In genomic region chr7:34939175-34939574, GRCh38 we compare ENCODE assay signal across 1 cellular context.
TF ChIP-seq lines count a peak whose summit lies in the region.

No MANE protein-coding gene starts in this region.

TF ChIP-seq in HepG2, 621 proteins besides CTCF, POLR2A, EP300 and RAD21 (continued from another document and continues in another):
- TF ChIP-seq PAXIP1 (CRISPR knock-in tag; conservative IDR thresholded peaks at IDR 0.05): peak; percentile 59
- TF ChIP-seq STAT5B (CRISPR knock-in tag; IDR thresholded peaks at IDR 0.05): no peak
- peak; percentile 67; the same call in 1 of the 2 replicates for TF ChIP-seq MIER2 (CRISPR knock-in tag; IDR thresholded peaks at IDR 0.05)
- TF ChIP-seq ZNF335 (CRISPR knock-in tag; IDR thresholded peaks at IDR 0.05): 0 out of 2 replicates have a peak, but pooled peaks have one; percentile 33
- no peak for TF ChIP-seq ZBTB34 (CRISPR knock-in tag; IDR thresholded peaks at IDR 0.05)
- TF ChIP-seq KDM4B (CRISPR knock-in tag; IDR thresholded peaks at IDR 0.05): peak; percentile 81; the same call in 1 of the 2 replicates
- TF ChIP-seq CBFB (CRISPR knock-in tag; IDR thresholded peaks at IDR 0.05): 0 out of 2 replicates have a peak, but pooled peaks have one; percentile 43
- TF ChIP-seq FOXA1 (IDR thresholded peaks at IDR 0.05): no peak
- peak; percentile 72 for TF ChIP-seq FOXA1 (CRISPR knock-in tag; IDR thresholded peaks at IDR 0.05)
- peak; percentile 80 for TF ChIP-seq ZBTB21 (CRISPR knock-in tag; IDR thresholded peaks at IDR 0.05)
- peak; percentile 37; the same call in 1 of the 2 replicates for TF ChIP-seq ZBED4 (CRISPR knock-in tag; IDR thresholded peaks at IDR 0.05; ENCODE audit: borderline replicate concordance)
- TF ChIP-seq ZNF770 (CRISPR knock-in tag; IDR thresholded peaks at IDR 0.05): 0 out of 2 replicates have a peak, but pooled peaks have one; percentile 20
- TF ChIP-seq MLXIP (CRISPR knock-in tag; IDR thresholded peaks at IDR 0.05; ENCODE audit: borderline replicate concordance): no peak
- peak; percentile 97 for TF ChIP-seq FOSL2 (CRISPR knock-in tag; IDR thresholded peaks at IDR 0.05)
- peak; percentile 80 for TF ChIP-seq HOXA3 (CRISPR knock-in tag; IDR thresholded peaks at IDR 0.05)
- peak; percentile 30; the same call in 1 of the 2 replicates for TF ChIP-seq ZNF501 (CRISPR knock-in tag; IDR thresholded peaks at IDR 0.05)
- TF ChIP-seq MEF2D (CRISPR knock-in tag; IDR thresholded peaks at IDR 0.05): peak; percentile 60; the same call in 1 of the 2 replicates
- 0 out of 2 replicates have a peak, but pooled peaks have one; percentile 53 for TF ChIP-seq FOXC1 (CRISPR knock-in tag; IDR thresholded peaks at IDR 0.05; ENCODE audit: borderline replicate concordance)
- peak; percentile 37; the same call in 1 of the 2 replicates for TF ChIP-seq NR2C2 (CRISPR knock-in tag; IDR thresholded peaks at IDR 0.05; ENCODE audit: borderline replicate concordance)
- peak; percentile 76 for TF ChIP-seq ZNF331 (CRISPR knock-in tag; IDR thresholded peaks at IDR 0.05)
- TF ChIP-seq HDAC1 (CRISPR knock-in tag; IDR thresholded peaks at IDR 0.05): peak; percentile 51; the same call in 1 of the 2 replicates
- peak; percentile 68; the same call in 1 of the 2 replicates for TF ChIP-seq NCOA2 (CRISPR knock-in tag; IDR thresholded peaks at IDR 0.05)
- TF ChIP-seq RELA (CRISPR knock-in tag; IDR thresholded peaks at IDR 0.05): no peak
- TF ChIP-seq CREB1 (IDR thresholded peaks at IDR 0.05): 0 out of 2 replicates have a peak, but pooled peaks have one; percentile 31
- TF ChIP-seq CREB1 (CRISPR knock-in tag; IDR thresholded peaks at IDR 0.05): peak; percentile 59; the same call in 1 of the 2 replicates
- TF ChIP-seq KMT2B (CRISPR knock-in tag; IDR thresholded peaks at IDR 0.05): peak; percentile 61; the same call in 1 of the 2 replicates
- peak; percentile 46 for TF ChIP-seq ATF1 (CRISPR knock-in tag; IDR thresholded peaks at IDR 0.05)
- peak; percentile 61; the same call in 1 of the 2 replicates for TF ChIP-seq ZNF292 (CRISPR knock-in tag; IDR thresholded peaks at IDR 0.05; ENCODE audit: borderline replicate concordance, low read depth)
- peak; percentile 46; the same call in 1 of the 2 replicates for TF ChIP-seq HMGXB3 (CRISPR knock-in tag; IDR thresholded peaks at IDR 0.05; ENCODE audit: borderline replicate concordance)
- peak; percentile 61; the same call in 1 of the 2 replicates for TF ChIP-seq MIXL1 (CRISPR knock-in tag; IDR thresholded peaks at IDR 0.05)
- TF ChIP-seq MED1 (CRISPR knock-in tag; IDR thresholded peaks at IDR 0.05): peak; percentile 72
- TF ChIP-seq FOXO1 (CRISPR knock-in tag; IDR thresholded peaks at IDR 0.05): peak; percentile 78
- no peak for TF ChIP-seq LCORL (IDR thresholded peaks at IDR 0.05)
- 0 out of 2 replicates have a peak, but pooled peaks have one; percentile 29 for TF ChIP-seq LCORL (CRISPR knock-in tag; IDR thresholded peaks at IDR 0.05)
- TF ChIP-seq PITX1 (CRISPR knock-in tag; IDR thresholded peaks at IDR 0.05): peak; percentile 75
- no peak for TF ChIP-seq HES4 (CRISPR knock-in tag; IDR thresholded peaks at IDR 0.05; ENCODE audit: borderline replicate concordance)
- TF ChIP-seq TBX2 (CRISPR knock-in tag; IDR thresholded peaks at IDR 0.05; ENCODE audit: borderline replicate concordance): peak; percentile 52; the same call in 1 of the 2 replicates
- peak; percentile 21; the same call in 1 of the 2 replicates for TF ChIP-seq ETV5 (CRISPR knock-in tag; IDR thresholded peaks at IDR 0.05; ENCODE audit: borderline replicate concordance)
- TF ChIP-seq ZXDC (CRISPR knock-in tag; IDR thresholded peaks at IDR 0.05): no peak
